ENCODE assay signal across 1 cellular context in genomic region chr16:46895399-46896313, GRCh38.
TF ChIP-seq lines count a peak whose summit lies in the region.

No MANE protein-coding gene starts in this region.

TF ChIP-seq in GM23338, 12 proteins besides CTCF, POLR2A, EP300 and RAD21 (continued from another document):
- no peak for TF ChIP-seq ZNF462 (CRISPR knock-in tag; IDR thresholded peaks at IDR 0.05)
- TF ChIP-seq POLR2AphosphoS5 (IDR thresholded peaks at IDR 0.05; ENCODE audit: low read depth) = no peak
- no peak for TF ChIP-seq STAT1 (IDR thresholded peaks at IDR 0.05; ENCODE audit: unreplicated experiment)
- TF ChIP-seq EZH2phosphoT487 (IDR thresholded peaks at IDR 0.05; ENCODE audit: unreplicated experiment) = no peak
